8 cellular contexts compared by ENCODE assay signal in genomic region chr1:1841575-1841991, GRCh38. TPM values are rescaled to one million over a fixed set of nuclear protein-coding genes. Genes with fewer than 3 reads are reported as not detected.
A peak's percentile ranks its signal among the peaks of the same experiment; 100 is the strongest.
DNase-seq lines count a peak whose midpoint lies in the region; ATAC-seq, FAIRE-seq and TF ChIP-seq lines count a peak whose summit lies in the region.

No MANE protein-coding gene starts in this region.

- H3K4me2 ChIP-seq in astrocyte (ENCODE audit: low read length), result peak overlapping the region; percentile 33

- no peak overlapping the region for H3K27ac ChIP-seq in astrocyte (ENCODE audit: low read depth, low read length)

- no peak for TF ChIP-seq POLR2A in GM12891 (IDR thresholded peaks at IDR 0.05; ENCODE audit: low read depth, low read length)

- peak; percentile 81 for FAIRE-seq in GM12891 (lab: Jason Lieb, UNC)
- FAIRE-seq in astrocyte (lab: Jason Lieb, UNC), result no peak

- no peak overlapping the region for H3K9ac ChIP-seq in astrocyte (ENCODE audit: low read length)

- no peaks in the 10 kb centered on the region for H3K9me3 ChIP-seq in astrocyte (ENCODE audit: insufficient read depth, low read depth, low read length)
- H3K9me3 ChIP-seq in mucosa of descending colon, result no peaks in the 10 kb centered on the region

- no peaks in the 10 kb centered on the region for H3K9me3 Mint-ChIP-seq in astrocyte (ENCODE audit: unreplicated experiment)

- no peak overlapping the region for H2AFZ ChIP-seq in astrocyte (ENCODE audit: low read depth, low read length)

- TF ChIP-seq CTCF in astrocyte (IDR thresholded peaks at IDR 0.05; ENCODE audit: insufficient read depth, low read depth, low read length) (no peak), mucosa of descending colon (IDR thresholded peaks at IDR 0.05) (no peak)

- no peaks in the 10 kb centered on the region for H3K4me1 ChIP-seq in astrocyte (ENCODE audit: insufficient read depth, low read length)
- peaks cover 22% of the 10 kb centered on the region for H3K4me1 ChIP-seq in mucosa of descending colon (ENCODE audit: low read depth)

- ATAC-seq in mucosa of descending colon (peak; percentile 63), HG03095 (IDR thresholded peaks at IDR 0.05; ENCODE audit: unreplicated experiment) (no peak)

- peaks cover 94% of the 10 kb centered on the region for H4K20me1 ChIP-seq in astrocyte (ENCODE audit: insufficient read depth, low read length)

- peak; percentile 23 for DNase-seq in AG20443 (ENCODE audit: low spot score)
- DNase-seq in GM12891 (ENCODE audit: insufficient read length, low spot score), result no peak
- no peak for DNase-seq in astrocyte (ENCODE audit: low read depth)
- DNase-seq in mucosa of descending colon, result no peak
- DNase-seq in T1000 (lab: John Stamatoyannopoulos, UW), result no peak
- no peak for DNase-seq in NCI-H526 treated with DMSO at 0.1 percent for 48 hours (lab: John Stamatoyannopoulos, UW)
- DNase-seq in mucosa of gallbladder (ENCODE audit: low spot score), result no peak

- peaks cover 13% of the 10 kb centered on the region for H3K36me3 Mint-ChIP-seq in astrocyte (ENCODE audit: low read depth, unreplicated experiment)

- no peaks in the 10 kb centered on the region for H3K27me3 ChIP-seq in astrocyte (ENCODE audit: insufficient read depth, low read length)

- peak overlapping the region; percentile 55 for H3K27ac Mint-ChIP-seq in astrocyte (ENCODE audit: unreplicated experiment)

- no peaks in the 10 kb centered on the region for H3K27me3 Mint-ChIP-seq in astrocyte (ENCODE audit: low read depth, unreplicated experiment)

- intact Hi-C loops in mucosa of descending colon (cut with DNase I, micrococcal nuclease), result no loop called here

- peaks cover 3% of the 10 kb centered on the region for H3K36me3 ChIP-seq in astrocyte (ENCODE audit: insufficient read depth, low read length)
- no peaks in the 10 kb centered on the region for H3K36me3 ChIP-seq in mucosa of descending colon (ENCODE audit: low read depth)

- H3K79me2 ChIP-seq in astrocyte (ENCODE audit: insufficient read depth, low read length), result peaks cover 98% of the 10 kb centered on the region

- no peak overlapping the region for H3K4me3 Mint-ChIP-seq in astrocyte (ENCODE audit: unreplicated experiment)

- H3K4me1 Mint-ChIP-seq in astrocyte (ENCODE audit: low read depth, unreplicated experiment), result peaks cover 35% of the 10 kb centered on the region

- no peak overlapping the region for H3K4me3 ChIP-seq in astrocyte (ENCODE audit: insufficient read depth, low read depth, low read length)
- H3K4me3 ChIP-seq in mucosa of descending colon, result no peak overlapping the region

TF ChIP-seq in GM12891, 5 proteins besides CTCF, POLR2A, EP300 and RAD21:
- TF ChIP-seq SPI1 (IDR thresholded peaks at IDR 0.05; ENCODE audit: low read depth, low read length) (peak; percentile 8; the same call in 1 of the 2 replicates), PAX5 (IDR thresholded peaks at IDR 0.05; ENCODE audit: insufficient read depth, low read length, severe bottlenecking) (no peak)
TF ChIP-seq in GM12891: peak in this region for 1.

RNA-seq across cellular contexts. Expression of gene GNB1, which starts 49.3 kb away (rescaled TPM):
- 158 TPM for polyA plus RNA-seq in GM12891 (2012; ENCODE audit: low read depth, missing spikeins)
- total RNA-seq in astrocyte, result 583 and 602 TPM in 2 replicates
- total RNA-seq in mucosa of descending colon, result 100 to 1,000 TPM; 314 to 329 (median 318) TPM
- total RNA-seq in mucosa of gallbladder, result 338 TPM
